Comparison of ENCODE assay signal across 18 cellular contexts in the genomic region with DNA sequence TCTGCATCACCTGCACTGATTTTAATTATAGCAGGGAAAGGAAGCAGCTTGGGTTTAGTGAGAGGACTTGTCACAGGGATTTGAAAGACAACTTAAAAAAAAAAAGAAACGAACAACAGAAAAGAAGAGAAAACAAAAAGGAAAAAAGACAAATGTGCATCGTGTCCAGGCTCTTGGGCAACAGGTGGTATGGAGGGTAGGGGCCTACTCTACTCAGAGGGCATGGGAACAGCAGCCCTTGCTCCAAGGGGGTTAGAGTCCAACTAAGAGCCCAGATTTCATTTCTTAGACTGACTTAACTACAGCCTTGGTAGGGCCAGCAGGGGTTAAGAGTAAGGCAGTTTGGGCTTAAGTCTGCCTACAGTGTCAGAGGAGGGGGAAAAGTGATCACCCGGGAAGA. TPM values are rescaled to one million over a fixed set of nuclear protein-coding genes. Genes with fewer than 3 reads are reported as not detected.
DNase-seq lines count a peak whose midpoint lies in the region; ATAC-seq and TF ChIP-seq lines count a peak whose summit lies in the region.
"Had no signal": no experiment of that assay in that cellular context is flagged by ENCODE, and none has a peak within 500 bp of the region (broad histone marks: within the 10 kb centered on the region; RNA-seq: fewer than 3 reads in every experiment).

No MANE protein-coding gene starts in this region.

- H3K4me3 Mint-ChIP-seq in MCF 10A (ENCODE audit: unreplicated experiment) (no peak overlapping the region), nephron progenitor cell (no peak overlapping the region), type B pancreatic cell (no peak overlapping the region)
- H3K4me3 Mint-ChIP-seq: CD14-positive monocyte; CD4-positive, alpha-beta memory T cell; GM23338; HFFc6 had no signal

- no peaks in the 10 kb centered on the region for H3K27me3 ChIP-seq in breast epithelium
- H3K27me3 ChIP-seq: BLaER1 had no signal

- H3K36me3 Mint-ChIP-seq in MCF 10A (ENCODE audit: insufficient read depth, unreplicated experiment) (peaks cover 85% of the 10 kb centered on the region), nephron progenitor cell (ENCODE audit: low read depth) (peaks cover 49% of the 10 kb centered on the region), type B pancreatic cell (peaks cover 5% of the 10 kb centered on the region)

- TF ChIP-seq POLR2A in breast epithelium (IDR thresholded peaks at IDR 0.05) = no peak

- no peaks in the 10 kb centered on the region for H3K9me3 ChIP-seq in breast epithelium
- H3K9me3 ChIP-seq: BLaER1 had no signal

- POLR2A ChIA-PET in MCF 10A (lab: Yijun Ruan, JAX) = no interaction called here

- H3K4me3 ChIP-seq in breast epithelium = no peak overlapping the region
- H3K4me3 ChIP-seq: BLaER1, GM23338 had no signal

- CTCF ChIA-PET in MCF 10A (lab: Yijun Ruan, JAX) = no interaction called here

- no peaks in the 10 kb centered on the region for H3K36me3 ChIP-seq in breast epithelium

- H3K4me1 Mint-ChIP-seq in MCF 10A (ENCODE audit: insufficient read depth, unreplicated experiment) = no peaks in the 10 kb centered on the region
- no peaks in the 10 kb centered on the region for H3K4me1 Mint-ChIP-seq in nephron progenitor cell
- no peaks in the 10 kb centered on the region for H3K4me1 Mint-ChIP-seq in type B pancreatic cell (ENCODE audit: unreplicated experiment)
- H3K4me1 Mint-ChIP-seq: CD14-positive monocyte; CD4-positive, alpha-beta memory T cell; GM23338 had no signal

- TF ChIP-seq CTCF in MCF 10A (IDR thresholded peaks at IDR 0.05; ENCODE audit: unreplicated experiment) = no peak
- no peak for TF ChIP-seq CTCF in breast epithelium (IDR thresholded peaks at IDR 0.05)
- no peak for TF ChIP-seq CTCF in nephron progenitor cell (IDR thresholded peaks at IDR 0.05)
- TF ChIP-seq CTCF in type B pancreatic cell (conservative IDR thresholded peaks at IDR 0.05) = no peak

- H3K27me3 Mint-ChIP-seq in MCF 10A (ENCODE audit: insufficient read depth, unreplicated experiment) (no peaks in the 10 kb centered on the region), nephron progenitor cell (ENCODE audit: low read depth, poor library complexity) (no peaks in the 10 kb centered on the region), type B pancreatic cell (no peaks in the 10 kb centered on the region)
- H3K27me3 Mint-ChIP-seq: CD4-positive, alpha-beta memory T cell had no signal

- intact Hi-C loops in MCF 10A (cut with micrococcal nuclease) (no loop called here), breast epithelium (cut with DNase I; ENCODE audit: low total_unique reads) (no loop called here), sciatic nerve (cut with DNase I) (no loop called here)

- H3K27ac ChIP-seq in breast epithelium = no peak overlapping the region
- H3K27ac ChIP-seq: BLaER1 had no signal

- H3K27ac Mint-ChIP-seq in MCF 10A (ENCODE audit: low read depth, unreplicated experiment) (peak overlapping the region; percentile 49), nephron progenitor cell (peak overlapping the region; percentile 51), type B pancreatic cell (peak overlapping the region; percentile 15)
- H3K27ac Mint-ChIP-seq: GM23338, HFFc6 had no signal

- no peaks in the 10 kb centered on the region for H3K9me3 Mint-ChIP-seq in MCF 10A (ENCODE audit: unreplicated experiment)
- no peaks in the 10 kb centered on the region for H3K9me3 Mint-ChIP-seq in nephron progenitor cell
- no peaks in the 10 kb centered on the region for H3K9me3 Mint-ChIP-seq in type B pancreatic cell
- H3K9me3 Mint-ChIP-seq: CD4-positive, alpha-beta memory T cell; GM23338; HFFc6 had no signal

- no peak for ATAC-seq in sciatic nerve
- ATAC-seq: GM23338 had no signal

- peak; percentile 45 for DNase-seq in NCI-H146 treated with DMSO at 0.1 percent for 48 hours (lab: John Stamatoyannopoulos, UW; ENCODE audit: unreplicated experiment)
- no peak for DNase-seq in NCI-H146 (lab: John Stamatoyannopoulos, UW)
- DNase-seq in MCF 10A (ENCODE audit: unreplicated experiment) = no peak
- DNase-seq in breast epithelium (ENCODE audit: low spot score in 2 of 2) = no peak
- DNase-seq in nephron progenitor cell = no peak
- DNase-seq in type B pancreatic cell (ENCODE audit: extremely low spot score, unreplicated experiment) = no peak
- no peak for DNase-seq in T-helper 2 cell
- DNase-seq in sciatic nerve (ENCODE audit: low spot score) = no peak
- DNase-seq: 8988T; Calu3; CD4-positive, alpha-beta memory T cell; DMS79 treated with DMSO at 0.1 percent for 48 hours; GF-D8; HCEC 1CT; HFFc6 had no signal

- no TSS peak for BruUV-seq in MCF 10A (replicated peaks; lab: Mats Ljungman, UMichigan)

- no peaks in the 10 kb centered on the region for H3K4me1 ChIP-seq in breast epithelium
- H3K4me1 ChIP-seq: BLaER1 had no signal

RNA-seq across cellular contexts. Expression of gene EXOSC10, which starts 15.3 kb away (rescaled TPM):
- total RNA-seq in MCF 10A (2022) = 65.1 and 70.5 TPM in 2 replicates
- total RNA-seq in breast epithelium = 10 to 100 TPM; 57.9 to 97.6 (median 77.7) TPM
- total RNA-seq in type B pancreatic cell (ENCODE audit: low replicate concordance) = 63.5 and 81.8 TPM in 2 replicates
- 81.8 TPM for total RNA-seq in sciatic nerve

RNA-seq across cellular contexts. Expression of gene SRM, which starts 55.1 kb away (rescaled TPM):
- total RNA-seq in MCF 10A (2022) = 284 and 327 TPM in 2 replicates
- total RNA-seq in breast epithelium = 10 to 100 TPM; 33.5 to 71.4 (median 39.7) TPM
- total RNA-seq in type B pancreatic cell (ENCODE audit: low replicate concordance) = 61.5 and 92.6 TPM in 2 replicates
- total RNA-seq in sciatic nerve = 75.3 TPM
